In the genomic region with DNA sequence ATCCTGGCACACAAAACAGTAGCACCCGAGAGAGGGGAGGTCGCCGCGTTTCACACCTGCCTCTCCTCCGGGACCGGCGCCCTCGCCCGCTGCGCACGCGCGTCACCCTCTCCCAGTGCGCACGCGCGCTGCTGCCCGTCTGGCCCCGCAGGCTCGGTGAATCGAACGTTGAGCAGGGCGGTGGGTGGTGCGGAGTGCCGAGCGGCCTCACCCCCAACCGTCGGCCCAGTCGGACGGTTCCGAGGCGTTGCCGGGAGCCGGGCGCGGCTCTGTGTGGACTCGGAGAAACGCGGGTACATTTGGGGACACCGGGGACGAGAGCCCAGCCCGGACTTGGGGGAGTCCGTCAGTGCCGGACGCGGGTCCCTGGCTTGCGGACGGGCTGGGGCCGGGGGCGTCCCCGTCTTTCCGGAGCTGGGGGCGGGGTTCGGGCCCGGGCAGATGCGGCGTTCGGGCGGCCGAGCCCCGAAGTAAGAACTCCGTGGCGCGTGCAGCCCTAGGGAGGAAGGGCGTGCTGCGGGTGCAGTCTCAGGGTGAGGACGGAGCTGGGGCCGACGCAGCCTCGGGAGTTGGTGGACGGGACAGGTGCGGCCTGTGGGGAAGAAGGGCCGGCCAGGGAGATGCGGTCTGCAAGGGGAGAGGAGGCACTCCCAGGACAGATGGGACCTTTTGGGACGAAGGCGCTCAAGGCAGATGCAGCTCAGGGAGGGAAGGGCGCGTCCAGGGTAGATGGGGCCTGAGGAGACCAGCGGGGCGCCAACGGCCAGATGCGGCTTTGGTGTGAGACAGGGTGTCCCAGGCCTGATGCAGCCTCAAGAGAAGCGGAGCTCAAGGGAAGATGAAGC, we compare ENCODE assay signal across 8 cellular contexts. TPM values are rescaled to one million over a fixed set of nuclear protein-coding genes. Genes with fewer than 3 reads are reported as not detected.
DNase-seq lines count a peak whose midpoint lies in the region; ATAC-seq and TF ChIP-seq lines count a peak whose summit lies in the region.

A gene with protein sequence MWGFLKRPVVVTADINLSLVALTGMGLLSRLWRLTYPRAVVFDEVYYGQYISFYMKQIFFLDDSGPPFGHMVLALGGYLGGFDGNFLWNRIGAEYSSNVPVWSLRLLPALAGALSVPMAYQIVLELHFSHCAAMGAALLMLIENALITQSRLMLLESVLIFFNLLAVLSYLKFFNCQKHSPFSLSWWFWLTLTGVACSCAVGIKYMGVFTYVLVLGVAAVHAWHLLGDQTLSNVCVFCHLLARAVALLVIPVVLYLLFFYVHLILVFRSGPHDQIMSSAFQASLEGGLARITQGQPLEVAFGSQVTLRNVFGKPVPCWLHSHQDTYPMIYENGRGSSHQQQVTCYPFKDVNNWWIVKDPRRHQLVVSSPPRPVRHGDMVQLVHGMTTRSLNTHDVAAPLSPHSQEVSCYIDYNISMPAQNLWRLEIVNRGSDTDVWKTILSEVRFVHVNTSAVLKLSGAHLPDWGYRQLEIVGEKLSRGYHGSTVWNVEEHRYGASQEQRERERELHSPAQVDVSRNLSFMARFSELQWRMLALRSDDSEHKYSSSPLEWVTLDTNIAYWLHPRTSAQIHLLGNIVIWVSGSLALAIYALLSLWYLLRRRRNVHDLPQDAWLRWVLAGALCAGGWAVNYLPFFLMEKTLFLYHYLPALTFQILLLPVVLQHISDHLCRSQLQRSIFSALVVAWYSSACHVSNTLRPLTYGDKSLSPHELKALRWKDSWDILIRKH (plus strand): TSS at position 138 of the 845 bp plus-strand sequence. CDS start 1,301 bp downstream, outside the sequence.

- DNase-seq in BE2C, result peak; percentile 92
- peak; percentile 84 for DNase-seq in NCI-H748 treated with DMSO at 0.1 percent for 48 hours (lab: John Stamatoyannopoulos, UW)
- DNase-seq in activated CD8-positive, alpha-beta memory T cell treated with anti-CD3 and anti-CD28 coated beads for 1 hour (ENCODE audit: extremely low read depth in 1 of 2, low read depth in 1 of 2), result peak; percentile 68 to 80
- peak; percentile 85 for DNase-seq in lung (ENCODE audit: low spot score)
- DNase-seq in stimulated activated CD4-positive, alpha-beta T cell treated with anti-CD3 and anti-CD28 coated beads, TNF-alpha, amount 100 ng/mL, for 24 hours (ENCODE audit: low read depth in 3 of 3), result peak; percentile 79 to 88 (median 81)

- H3K27me3 ChIP-seq in BE2C, result no peaks in the 10 kb centered on the region
- H3K27me3 ChIP-seq in ectodermal cell (ENCODE audit: control insufficient read depth, insufficient read depth, low read length, poor library complexity, severe bottlenecking), result no peaks in the 10 kb centered on the region
- no peaks in the 10 kb centered on the region for H3K27me3 ChIP-seq in lung (ENCODE audit: control insufficient read depth, insufficient read depth)

- H3K9me3 ChIP-seq in BE2C (no peaks in the 10 kb centered on the region), ectodermal cell (ENCODE audit: control insufficient read depth, low read length) (no peaks in the 10 kb centered on the region), lung (ENCODE audit: control insufficient read depth in 2 of 2, insufficient read depth in 1 of 2, low read length in 1 of 2) (no peaks in the 10 kb centered on the region)

- 1 to 2% methylated on average over 83 of the region's 83 CpGs for WGBS in ectodermal cell, 2 experiments
- 0% methylated on average over 72 to 83 of the region's 83 CpGs for WGBS in lung, 2 donors

- peaks cover 32% of the 10 kb centered on the region for H3K36me3 ChIP-seq in BE2C
- H3K36me3 ChIP-seq in ectodermal cell (ENCODE audit: control insufficient read depth, insufficient read depth, low read length), result peaks cover 15% of the 10 kb centered on the region
- H3K36me3 ChIP-seq in lung (ENCODE audit: control insufficient read depth in 2 of 2, insufficient read depth in 2 of 2, low read length in 2 of 2), result peaks cover 0 to 17% of the 10 kb centered on the region in 2 donors

- TF ChIP-seq CTCF in BE2C (IDR thresholded peaks at IDR 0.05; ENCODE audit: low read depth, low read length) (no peak), lung (IDR thresholded peaks at IDR 0.05; ENCODE audit: control extremely low read depth, extremely low read depth) (no peak)

- H3K4me3 ChIP-seq in BE2C (ENCODE audit: low read depth, low read length), result peak within 1 kb of the TSS; percentile 86
- H3K4me3 ChIP-seq in ectodermal cell (ENCODE audit: insufficient read depth, low read depth, low read length), result peak within 1 kb of the TSS; percentile 74
- H3K4me3 ChIP-seq in lung, result peak within 1 kb of the TSS; percentile 71

- H3K27ac ChIP-seq in ectodermal cell (ENCODE audit: insufficient read depth, low read depth, low read length, poor library complexity, severe bottlenecking) (peak within 1 kb of the TSS; percentile 50), lung (ENCODE audit: low read depth in 1 of 2, low read length in 1 of 2) (peak within 1 kb of the TSS; percentile 57 to 68)

- H3K4me1 ChIP-seq in BE2C (no peaks in the 10 kb centered on the region), ectodermal cell (ENCODE audit: control insufficient read depth, insufficient read depth, low read length) (peaks cover 8% of the 10 kb centered on the region), lung (ENCODE audit: control insufficient read depth in 2 of 2, insufficient read depth in 2 of 2, low read length in 2 of 2) (peaks cover 0 to 10% of the 10 kb centered on the region in 2 donors)

- ATAC-seq in GM19328 (IDR thresholded peaks at IDR 0.05; ENCODE audit: unreplicated experiment) (peak; percentile 65), HG03558 (IDR thresholded peaks at IDR 0.05; ENCODE audit: extremely low read depth, unreplicated experiment) (peak; percentile 72), lung (ENCODE audit: insufficient read depth, low FRiP score) (peak; percentile 94)

RNA-seq across cellular contexts. Expression of the gene that starts here (rescaled TPM):
- polyA plus RNA-seq in BE2C (2012; ENCODE audit: insufficient read depth, insufficient read length, low read depth), result 45.4 TPM
- 49.1 TPM for polyA plus RNA-seq in ectodermal cell (2013, experiment 1 of 4)
- polyA plus RNA-seq in ectodermal cell (2013, experiment 2 of 4), result 47.6 TPM
- polyA plus RNA-seq in ectodermal cell (2013, experiment 3 of 4), result 36.1 TPM
- 39.6 TPM for polyA plus RNA-seq in ectodermal cell (2013, experiment 4 of 4)
- total RNA-seq in lung, result 10 to 100 TPM; 24.9 to 28.3 TPM
- polyA plus RNA-seq in lung, result 10 to 100 TPM; 11.9 to 21.2 TPM

Comparison
In these comparisons a context has a peak if more than half of its experiments do, and no peak if none do; other contexts are left out.
1. Peak in every context shown above with its lines: DNase-seq, ATAC-seq, H3K4me3 ChIP-seq and H3K27ac ChIP-seq.